Comparison of ENCODE assay signal across 15 cellular contexts in the genomic region with DNA sequence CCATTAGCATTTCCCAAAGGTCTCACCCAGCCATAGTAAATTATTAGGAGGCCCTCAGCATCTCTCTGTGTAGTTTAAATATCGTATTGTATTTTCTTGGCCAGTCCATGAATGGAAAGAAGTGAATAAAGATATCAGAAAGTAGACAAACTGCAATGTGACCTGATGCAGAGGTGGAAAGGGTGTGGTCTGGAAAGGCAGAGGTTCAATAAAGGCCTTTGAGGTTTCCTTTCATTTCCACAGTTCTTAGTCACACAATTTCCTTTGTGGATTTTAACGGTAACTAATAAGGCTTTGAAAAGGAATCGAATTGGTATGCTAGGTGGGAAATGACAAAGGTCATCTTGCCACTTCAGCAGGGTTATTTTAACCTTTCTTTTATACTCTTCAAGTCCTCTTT. TPM values are rescaled to one million over a fixed set of nuclear protein-coding genes. Genes with fewer than 3 reads are reported as not detected.
DNase-seq lines count a peak whose midpoint lies in the region; ATAC-seq, FAIRE-seq and TF ChIP-seq lines count a peak whose summit lies in the region.
"Had no signal": no experiment of that assay in that cellular context is flagged by ENCODE, and none has a peak within 500 bp of the region (broad histone marks: within the 10 kb centered on the region; RNA-seq: fewer than 3 reads in every experiment).

No MANE protein-coding gene starts in this region.

- DNase-seq in CD4-positive, alpha-beta memory T cell, result no peak
- DNase-seq in bronchial epithelial cell (ENCODE audit: low read depth) (peak; percentile 38), gastrocnemius medialis (no peak), MM.1S (no peak), cerebellum (ENCODE audit: low spot score) (no peak)
- DNase-seq: activated CD4-positive, alpha-beta T cell treated with anti-CD3 and anti-CD28 coated beads for 4 hours; adrenal gland; Calu3; Kasumi-1; NCI-H2171; OCI-M1; psoas muscle; SW 1271 had no signal

- in situ Hi-C loops in gastrocnemius medialis (cut with MboI; ENCODE audit: low sequenced_read_pairs in 4 of 4), result no loop called here

- H3K9ac ChIP-seq in MM.1S (ENCODE audit: low read length), result no peak overlapping the region

- no peaks in the 10 kb centered on the region for H3K27me3 Mint-ChIP-seq in CD4-positive, alpha-beta memory T cell

- ATAC-seq in gastrocnemius medialis, result no peak
- no peak for ATAC-seq in GM21528 (IDR thresholded peaks at IDR 0.05; ENCODE audit: low FRiP score, unreplicated experiment)

- POLR2A ChIA-PET in CD4-positive, alpha-beta memory T cell (lab: Charles Lee; ENCODE audit: partially characterized antibody), result interaction anchor here (0.8 to 15.0 kb wide), 3 partner anchors 11 to 20 kb away, joined by 4 to 233 read pairs (median 43); partner anchors contain the start of gene WIPF1

- H3K36me3 Mint-ChIP-seq in CD4-positive, alpha-beta memory T cell, result peaks cover 29 to 42% of the 10 kb centered on the region in 2 donors

- H3K4me1 ChIP-seq in CD4-positive, alpha-beta memory T cell (ENCODE audit: insufficient read depth, low read length), result peaks cover 73% of the 10 kb centered on the region
- H3K4me1 ChIP-seq in gastrocnemius medialis (peaks cover 0 to 14% of the 10 kb centered on the region in 2 donors), MM.1S (ENCODE audit: low read length) (peaks cover 34% of the 10 kb centered on the region)

- H3K4me3 Mint-ChIP-seq in CD4-positive, alpha-beta memory T cell, result peak overlapping the region; percentile 7 to 78 (median 68)

- H4K20me1 ChIP-seq in MM.1S (ENCODE audit: insufficient read depth, low read length), result no peaks in the 10 kb centered on the region

- H3F3A ChIP-seq in MM.1S (ENCODE audit: insufficient read depth, low read length), result no peaks in the 10 kb centered on the region

- FAIRE-seq in bronchial epithelial cell (lab: Jason Lieb, UNC), result no peak

- H3K27ac Mint-ChIP-seq in CD4-positive, alpha-beta memory T cell, result peak overlapping the region; percentile 75 to 93 (median 91)

- peaks cover 3% of the 10 kb centered on the region for H3K36me3 ChIP-seq in CD4-positive, alpha-beta memory T cell (ENCODE audit: insufficient read depth, low read length)
- peaks cover 57% of the 10 kb centered on the region for H3K36me3 ChIP-seq in KOPT-K1 (ENCODE audit: insufficient read depth, low read length)
- no peaks in the 10 kb centered on the region for H3K36me3 ChIP-seq in bronchial epithelial cell (ENCODE audit: control insufficient read depth, insufficient read depth, low read length)
- no peaks in the 10 kb centered on the region for H3K36me3 ChIP-seq in gastrocnemius medialis
- no peaks in the 10 kb centered on the region for H3K36me3 ChIP-seq in MM.1S (replicated peaks; ENCODE audit: insufficient read depth, low read length)
- H3K36me3 ChIP-seq: adrenal gland had no signal

- no peak for TF ChIP-seq POLR2A in gastrocnemius medialis (IDR thresholded peaks at IDR 0.05)

- H3K4me3 ChIP-seq in CD4-positive, alpha-beta memory T cell (ENCODE audit: low read length in 2 of 2), result peak overlapping the region in 1 of 2 donors; percentile 22
- H3K4me3 ChIP-seq in bronchial epithelial cell (ENCODE audit: low read depth, low read length) (no peak overlapping the region), gastrocnemius medialis (no peak overlapping the region), MM.1S (ENCODE audit: low read length) (no peak overlapping the region)
- H3K4me3 ChIP-seq: adrenal gland, psoas muscle had no signal

- peaks cover 85% of the 10 kb centered on the region for H3K79me2 ChIP-seq in MM.1S (ENCODE audit: low read length)

- intact Hi-C loops in CD4-positive, alpha-beta memory T cell (cut with micrococcal nuclease), result loop anchor here (1.0 to 2.0 kb wide), 2 partner anchors 9 to 13 kb away; no protein-coding TSS in a partner anchor
- intact Hi-C loops in gastrocnemius medialis (cut with DNase I; ENCODE audit: low total_unique reads), result no loop called here

- H3K4me2 ChIP-seq in MM.1S (ENCODE audit: low read depth, low read length), result no peak overlapping the region

- CTCF ChIA-PET in CD4-positive, alpha-beta memory T cell (lab: Charles Lee; ENCODE audit: partially characterized antibody), result interaction anchor here (0.7 to 2.5 kb wide), 6 partner anchors 8 to 70 kb away, joined by 3 to 7 read pairs (median 4); no protein-coding TSS in a partner anchor

- no peaks in the 10 kb centered on the region for H3K9me3 ChIP-seq in CD4-positive, alpha-beta memory T cell (ENCODE audit: control insufficient read depth in 1 of 2, low read length in 2 of 2)
- H3K9me3 ChIP-seq in KOPT-K1 (ENCODE audit: insufficient read depth, low read length, poor library complexity, severe bottlenecking) (no peaks in the 10 kb centered on the region), gastrocnemius medialis (no peaks in the 10 kb centered on the region), MM.1S (replicated peaks; ENCODE audit: insufficient read depth, low read length) (no peaks in the 10 kb centered on the region)
- H3K9me3 ChIP-seq: adrenal gland, psoas muscle had no signal

- no peaks in the 10 kb centered on the region for H3K27me3 ChIP-seq in CD4-positive, alpha-beta memory T cell (ENCODE audit: insufficient read depth, low read length)
- no peaks in the 10 kb centered on the region for H3K27me3 ChIP-seq in bronchial epithelial cell (ENCODE audit: control insufficient read depth, insufficient read depth, low read length)
- no peaks in the 10 kb centered on the region for H3K27me3 ChIP-seq in gastrocnemius medialis
- H3K27me3 ChIP-seq in MM.1S (replicated peaks; ENCODE audit: insufficient read depth, low read length), result no peaks in the 10 kb centered on the region
- H3K27me3 ChIP-seq: adrenal gland had no signal

- TF ChIP-seq CTCF in bronchial epithelial cell (IDR thresholded peaks at IDR 0.05; ENCODE audit: insufficient read depth, low read length, severe bottlenecking) (no peak), gastrocnemius medialis (IDR thresholded peaks at IDR 0.05 in 4 of 5, conservative IDR thresholded peaks at IDR 0.05 in 1 of 5) (no peak), MM.1S (IDR thresholded peaks at IDR 0.05; ENCODE audit: low read length) (no peak)

- H3K4me1 Mint-ChIP-seq in CD4-positive, alpha-beta memory T cell, result peaks cover 56 to 86% (median 75%) of the 10 kb centered on the region in 4 donors

- H2AFZ ChIP-seq in MM.1S (ENCODE audit: low read length), result no peak overlapping the region

- no peaks in the 10 kb centered on the region for H3K9me3 Mint-ChIP-seq in CD4-positive, alpha-beta memory T cell

- H3K27ac ChIP-seq in CD4-positive, alpha-beta memory T cell (ENCODE audit: low read depth, low read length), result peak overlapping the region; percentile 39
- H3K27ac ChIP-seq in KOPT-K1 (ENCODE audit: low read depth, low read length, poor library complexity, severe bottlenecking) (peak overlapping the region; percentile 36), gastrocnemius medialis (peak overlapping the region; percentile 9 to 67 (median 49)), MM.1S (ENCODE audit: low read length) (no peak overlapping the region)
- H3K27ac ChIP-seq: psoas muscle had no signal

- H3K9me2 ChIP-seq in MM.1S (replicated peaks; ENCODE audit: insufficient read depth, low read length), result no peaks in the 10 kb centered on the region

RNA-seq across cellular contexts. Expression of gene WIPF1, which starts 20.1 kb away (rescaled TPM):
- total RNA-seq in CD4-positive, alpha-beta memory T cell, result 100 to 1,000 TPM; 483 to 484 TPM
- polyA plus RNA-seq in CD4-positive, alpha-beta memory T cell, result 100 to 1,000 TPM in 1 of 2 donors, 10 to 100 TPM in 1; 79.2 to 169 TPM
- total RNA-seq in bronchial epithelial cell (0.13 and 0.26 TPM in 2 replicates), gastrocnemius medialis (1 to 10 TPM; 3.1 to 8.4 (median 4.9) TPM), cerebellum (10.1 TPM)

Comparison
In these comparisons a context has a peak if more than half of its experiments do, and no peak if none do; other contexts are left out.
1. RNA of gene WIPF1, which starts 20.1 kb away (total RNA-seq): 483 to 484 TPM in CD4-positive, alpha-beta memory T cell; 10.1 TPM in cerebellum (single experiment), 3.1 to 8.4 TPM in gastrocnemius medialis and 0.13 to 0.26 TPM in bronchial epithelial cell; every median in the first group is over 10 times any median in the second.